Comparison of ENCODE assay signal across 22 cellular contexts in the genomic region with DNA sequence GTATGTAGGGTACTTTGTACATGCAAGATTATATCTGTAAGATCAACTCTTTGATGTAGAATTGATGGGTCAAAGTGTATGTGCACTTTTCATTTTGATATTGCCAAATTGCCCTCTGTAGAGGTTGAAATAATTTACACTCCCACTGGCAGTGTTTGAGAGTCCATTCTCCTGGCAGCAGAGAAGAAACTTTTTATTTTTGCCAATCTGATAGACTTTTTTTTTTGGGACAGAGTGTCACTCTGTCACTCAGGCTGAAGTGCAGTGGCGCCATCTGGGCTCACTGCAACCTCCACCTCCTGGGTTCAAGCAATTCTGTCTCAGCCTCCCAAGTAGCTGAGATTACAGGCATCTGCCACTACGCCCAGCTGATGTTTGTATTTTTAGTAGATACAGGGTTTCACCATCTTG.
A peak's percentile ranks its signal among the peaks of the same experiment; 100 is the strongest.
DNase-seq lines count a peak whose midpoint lies in the region; ATAC-seq and TF ChIP-seq lines count a peak whose summit lies in the region.
"Had no signal": no experiment of that assay in that cellular context is flagged by ENCODE, and none has a peak within 500 bp of the region (broad histone marks: within the 10 kb centered on the region; RNA-seq: fewer than 3 reads in every experiment).

No MANE protein-coding gene starts in this region.

- no peaks in the 10 kb centered on the region for H3K27me3 Mint-ChIP-seq in GM23338 (ENCODE audit: insufficient read depth, low read depth, poor library complexity)
- H3K27me3 Mint-ChIP-seq: activated naive CD8-positive, alpha-beta T cell treated with anti-CD3 and anti-CD28 coated beads for 36 hours; B cell; central memory CD8-positive, alpha-beta T cell had no signal

- H3K79me2 ChIP-seq in GM23338 (replicated peaks; ENCODE audit: insufficient read depth), result peaks cover 26% of the 10 kb centered on the region
- no peaks in the 10 kb centered on the region for H3K79me2 ChIP-seq in Karpas-422 (ENCODE audit: low read length)

- H3K4me1 Mint-ChIP-seq in GM23338, result peaks cover 10% of the 10 kb centered on the region; the same call in 2 of the 3 replicates

- H3K4me1 ChIP-seq in GM23338 (ENCODE audit: insufficient read depth), result no peaks in the 10 kb centered on the region
- no peaks in the 10 kb centered on the region for H3K4me1 ChIP-seq in Karpas-422 (ENCODE audit: low read length)
- no peaks in the 10 kb centered on the region for H3K4me1 ChIP-seq in SJCRH30
- H3K4me1 ChIP-seq: upper lobe of right lung had no signal

- no peaks in the 10 kb centered on the region for H3K9me2 ChIP-seq in GM23338 (ENCODE audit: insufficient read depth)
- H3K9me2 ChIP-seq in Karpas-422 (replicated peaks; ENCODE audit: insufficient read depth, low read length), result no peaks in the 10 kb centered on the region

- no peak overlapping the region for H3K27ac Mint-ChIP-seq in GM23338
- H3K27ac Mint-ChIP-seq: activated naive CD8-positive, alpha-beta T cell treated with anti-CD3 and anti-CD28 coated beads for 36 hours; B cell; nephron had no signal

- no peak overlapping the region for H3K4me3 Mint-ChIP-seq in GM23338
- H3K4me3 Mint-ChIP-seq: activated naive CD8-positive, alpha-beta T cell treated with anti-CD3 and anti-CD28 coated beads for 36 hours; B cell; central memory CD8-positive, alpha-beta T cell; nephron had no signal

- in situ Hi-C loops in GM13977 (cut with MboI; ENCODE audit: low pct_unique_long_range_greater_than_20kb, low sequenced_read_pairs, unreplicated experiment), result loop anchor here (10.0 kb wide), 2 partner anchors 224 to 314 kb away; no protein-coding TSS in a partner anchor

- no peak overlapping the region for H3K4me3 ChIP-seq in GM23338
- H3K4me3 ChIP-seq in Karpas-422 (ENCODE audit: low read length), result no peak overlapping the region
- H3K4me3 ChIP-seq in SJCRH30, result no peak overlapping the region
- H3K4me3 ChIP-seq: heart right ventricle, upper lobe of right lung had no signal

- H3K9me3 Mint-ChIP-seq in GM23338, result peaks cover 3% of the 10 kb centered on the region; the same call in 1 of the 3 replicates
- H3K9me3 Mint-ChIP-seq: activated naive CD8-positive, alpha-beta T cell treated with anti-CD3 and anti-CD28 coated beads for 36 hours; central memory CD8-positive, alpha-beta T cell; nephron had no signal

- H3K36me3 ChIP-seq in GM23338 (ENCODE audit: insufficient read depth), result no peaks in the 10 kb centered on the region
- H3K36me3 ChIP-seq in Karpas-422 (ENCODE audit: insufficient read depth, low read length), result no peaks in the 10 kb centered on the region
- H3K36me3 ChIP-seq in SJCRH30, result no peaks in the 10 kb centered on the region
- H3K36me3 ChIP-seq: heart right ventricle, upper lobe of right lung had no signal

- H3K27ac ChIP-seq in GM23338 (ENCODE audit: low read depth) (no peak overlapping the region), Karpas-422 (ENCODE audit: low read length) (no peak overlapping the region), SJCRH30 (no peak overlapping the region)
- H3K27ac ChIP-seq: epithelial cell of prostate, heart right ventricle, upper lobe of right lung had no signal

- H3K9me3 ChIP-seq in Karpas-422 (ENCODE audit: low read length), result no peaks in the 10 kb centered on the region
- no peaks in the 10 kb centered on the region for H3K9me3 ChIP-seq in SJCRH30 (replicated peaks)
- H3K9me3 ChIP-seq: upper lobe of right lung had no signal

- peak; percentile 19 for DNase-seq in NCI-H82 (lab: John Stamatoyannopoulos, UW)
- no peak for DNase-seq in NCI-H82 treated with DMSO at 0.1 percent for 48 hours (lab: John Stamatoyannopoulos, UW; ENCODE audit: unreplicated experiment)
- DNase-seq in GM23338 (ENCODE audit: low spot score), result no peak
- peak; percentile 18 for DNase-seq in OCI-M1 (lab: John Stamatoyannopoulos, UW)
- DNase-seq in left colon, result peak in 1 of 2 donors; percentile 14
- no peak for DNase-seq in GM13977 (ENCODE audit: low spot score)
- no peak for DNase-seq in Karpas-422
- no peak for DNase-seq in SJCRH30
- DNase-seq: activated CD4-positive, CD25-positive, alpha-beta regulatory T cell; activated CD8-positive, alpha-beta memory T cell treated with anti-CD3 and anti-CD28 coated beads for 24 hours; activated naive CD8-positive, alpha-beta T cell treated with anti-CD3 and anti-CD28 coated beads for 36 hours; H7; heart right ventricle; midbrain; MV-4-11; NCI-H1694 treated with DMSO at 0.1 percent for 48 hours; NCI-H748 treated with DMSO at 0.1 percent for 48 hours; upper lobe of right lung had no signal

- peak; percentile 52 to 57 for TF ChIP-seq CTCF in GM23338 (conservative IDR thresholded peaks at IDR 0.05; ENCODE audit: low read depth in 2 of 2)
- no peak for TF ChIP-seq CTCF in GM13977 (IDR thresholded peaks at IDR 0.05; ENCODE audit: extremely low read depth, insufficient read depth, missing control alignments)

- ATAC-seq in GM23338 (no peak), left colon (peak; percentile 76)
- ATAC-seq: heart right ventricle, upper lobe of right lung had no signal

- no peak overlapping the region for H3K9ac ChIP-seq in Karpas-422 (ENCODE audit: low read length)

- H4K20me1 ChIP-seq in GM23338 (replicated peaks; ENCODE audit: insufficient read depth) (peaks cover 27% of the 10 kb centered on the region; the same call in 1 of the 2 replicates), Karpas-422 (ENCODE audit: insufficient read depth, low read depth, low read length) (peaks cover 53% of the 10 kb centered on the region)

- H3K36me3 Mint-ChIP-seq in GM23338 (ENCODE audit: low read depth), result peaks cover under 1% of the 10 kb centered on the region; the same call in 1 of the 3 replicates

- no peak overlapping the region for H2AFZ ChIP-seq in GM23338
- no peak overlapping the region for H2AFZ ChIP-seq in Karpas-422 (ENCODE audit: low read length)

- H3F3A ChIP-seq in GM23338 (replicated peaks; ENCODE audit: low read depth), result no peaks in the 10 kb centered on the region

- no peak overlapping the region for H3K4me2 ChIP-seq in GM23338
- no peak overlapping the region for H3K4me2 ChIP-seq in Karpas-422 (ENCODE audit: low read depth, low read length, poor library complexity, severe bottlenecking)

- intact Hi-C loops in left colon (cut with DNase I, micrococcal nuclease), result no loop called here

- H3K27me3 ChIP-seq in GM23338 (ENCODE audit: insufficient read depth), result no peaks in the 10 kb centered on the region
- no peaks in the 10 kb centered on the region for H3K27me3 ChIP-seq in Karpas-422 (ENCODE audit: low read length)
- no peaks in the 10 kb centered on the region for H3K27me3 ChIP-seq in SJCRH30
- H3K27me3 ChIP-seq: heart right ventricle, upper lobe of right lung had no signal

TF ChIP-seq in GM23338, 12 proteins besides CTCF, POLR2A, EP300 and RAD21:
- no peak for TF ChIP-seq POLR2AphosphoS5 (IDR thresholded peaks at IDR 0.05; ENCODE audit: low read depth)
- TF ChIP-seq EZH2 (IDR thresholded peaks at IDR 0.05; ENCODE audit: low read depth, unreplicated experiment), result no peak
- TF ChIP-seq, protein P1, sequence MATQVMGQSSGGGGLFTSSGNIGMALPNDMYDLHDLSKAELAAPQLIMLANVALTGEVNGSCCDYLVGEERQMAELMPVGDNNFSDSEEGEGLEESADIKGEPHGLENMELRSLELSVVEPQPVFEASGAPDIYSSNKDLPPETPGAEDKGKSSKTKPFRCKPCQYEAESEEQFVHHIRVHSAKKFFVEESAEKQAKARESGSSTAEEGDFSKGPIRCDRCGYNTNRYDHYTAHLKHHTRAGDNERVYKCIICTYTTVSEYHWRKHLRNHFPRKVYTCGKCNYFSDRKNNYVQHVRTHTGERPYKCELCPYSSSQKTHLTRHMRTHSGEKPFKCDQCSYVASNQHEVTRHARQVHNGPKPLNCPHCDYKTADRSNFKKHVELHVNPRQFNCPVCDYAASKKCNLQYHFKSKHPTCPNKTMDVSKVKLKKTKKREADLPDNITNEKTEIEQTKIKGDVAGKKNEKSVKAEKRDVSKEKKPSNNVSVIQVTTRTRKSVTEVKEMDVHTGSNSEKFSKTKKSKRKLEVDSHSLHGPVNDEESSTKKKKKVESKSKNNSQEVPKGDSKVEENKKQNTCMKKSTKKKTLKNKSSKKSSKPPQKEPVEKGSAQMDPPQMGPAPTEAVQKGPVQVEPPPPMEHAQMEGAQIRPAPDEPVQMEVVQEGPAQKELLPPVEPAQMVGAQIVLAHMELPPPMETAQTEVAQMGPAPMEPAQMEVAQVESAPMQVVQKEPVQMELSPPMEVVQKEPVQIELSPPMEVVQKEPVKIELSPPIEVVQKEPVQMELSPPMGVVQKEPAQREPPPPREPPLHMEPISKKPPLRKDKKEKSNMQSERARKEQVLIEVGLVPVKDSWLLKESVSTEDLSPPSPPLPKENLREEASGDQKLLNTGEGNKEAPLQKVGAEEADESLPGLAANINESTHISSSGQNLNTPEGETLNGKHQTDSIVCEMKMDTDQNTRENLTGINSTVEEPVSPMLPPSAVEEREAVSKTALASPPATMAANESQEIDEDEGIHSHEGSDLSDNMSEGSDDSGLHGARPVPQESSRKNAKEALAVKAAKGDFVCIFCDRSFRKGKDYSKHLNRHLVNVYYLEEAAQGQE (IDR thresholded peaks at IDR 0.05; ENCODE audit: unreplicated experiment), result no peak
TF ChIP-seq in GM23338: peak in this region for 0.

Comparison
In these comparisons a context has a peak if more than half of its experiments do, and no peak if none do; other contexts are left out.
1. DNase-seq: peak in NCI-H82 (single experiment) and OCI-M1 (single experiment); none in NCI-H82 treated with DMSO at 0.1 percent for 48 hours (single experiment), GM23338 (single experiment), GM13977 (single experiment), Karpas-422 (single experiment) and SJCRH30 (0 of 2).